23 cellular contexts compared by ENCODE assay signal in the genomic region with DNA sequence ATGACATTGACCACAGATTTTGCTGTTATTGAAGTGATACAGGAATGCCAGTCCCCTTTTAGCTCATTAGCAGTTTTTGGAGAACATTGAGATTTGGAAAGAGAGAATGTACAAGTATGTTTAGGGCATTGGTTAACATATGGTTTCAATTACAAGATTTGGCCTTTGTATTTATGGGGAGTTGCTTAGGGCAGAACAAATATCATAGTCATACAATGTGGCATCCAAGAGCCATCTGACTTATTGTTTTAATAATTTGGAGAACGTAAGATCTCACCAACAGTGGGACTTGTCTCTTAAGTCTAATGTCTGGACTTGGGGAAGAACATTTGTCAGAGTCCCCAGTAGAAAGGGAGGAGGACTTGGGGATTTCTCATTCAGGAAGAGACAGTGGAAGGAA.
A peak's percentile ranks its signal among the peaks of the same experiment; 100 is the strongest.
DNase-seq lines count a peak whose midpoint lies in the region; TF ChIP-seq lines count a peak whose summit lies in the region.
"Had no signal": no experiment of that assay in that cellular context is flagged by ENCODE, and none has a peak within 500 bp of the region (broad histone marks: within the 10 kb centered on the region; RNA-seq: fewer than 3 reads in every experiment).

No MANE protein-coding gene starts in this region.

- H3K36me3 Mint-ChIP-seq in osteocyte (ENCODE audit: unreplicated experiment): peaks cover 7% of the 10 kb centered on the region
- H3K36me3 Mint-ChIP-seq: CD4-positive, CD25-positive, alpha-beta regulatory T cell; CD8-positive, alpha-beta memory T cell had no signal

- H3K27me3 ChIP-seq in adipocyte (replicated peaks; ENCODE audit: control insufficient read depth, insufficient read depth, low read length): no peaks in the 10 kb centered on the region
- no peaks in the 10 kb centered on the region for H3K27me3 ChIP-seq in osteoblast (ENCODE audit: insufficient read depth, low read length)
- H3K27me3 ChIP-seq: BE2C had no signal

- H3K27ac Mint-ChIP-seq in osteocyte (ENCODE audit: unreplicated experiment): peak overlapping the region; percentile 80
- H3K27ac Mint-ChIP-seq: CD4-positive, CD25-positive, alpha-beta regulatory T cell; GM23338; HFFc6 had no signal

- H3K9me3 Mint-ChIP-seq in osteocyte (ENCODE audit: unreplicated experiment): peaks cover 11% of the 10 kb centered on the region

- no peaks in the 10 kb centered on the region for H4K20me1 ChIP-seq in osteoblast (ENCODE audit: insufficient read depth, low read length)

- H3K27me3 Mint-ChIP-seq in osteocyte (ENCODE audit: unreplicated experiment): no peaks in the 10 kb centered on the region

- H3K4me1 ChIP-seq in adipocyte (ENCODE audit: control insufficient read depth, insufficient read depth, low read length): no peaks in the 10 kb centered on the region
- H3K4me1 ChIP-seq in osteoblast (ENCODE audit: insufficient read depth, low read length): no peaks in the 10 kb centered on the region
- H3K4me1 ChIP-seq: A549, BE2C had no signal

- TF ChIP-seq CTCF in osteocyte (IDR thresholded peaks at IDR 0.05) (no peak), osteoblast (IDR thresholded peaks at IDR 0.05; ENCODE audit: extremely low read depth, low read depth, low read length) (no peak)

- H2AFZ ChIP-seq in osteoblast (ENCODE audit: low read length): no peak overlapping the region
- H2AFZ ChIP-seq: GM23338 had no signal

- H3K4me1 Mint-ChIP-seq in osteocyte (ENCODE audit: unreplicated experiment): peaks cover 50% of the 10 kb centered on the region
- H3K4me1 Mint-ChIP-seq: CD4-positive, CD25-positive, alpha-beta regulatory T cell; CD8-positive, alpha-beta memory T cell had no signal

- H3K79me2 ChIP-seq in osteoblast (ENCODE audit: insufficient read depth, low read length): no peaks in the 10 kb centered on the region

- H3K4me3 ChIP-seq in adipocyte (ENCODE audit: low read length): no peak overlapping the region
- no peak overlapping the region for H3K4me3 ChIP-seq in osteoblast (ENCODE audit: insufficient read depth, low read length)
- H3K4me3 ChIP-seq: A549, GM23338, K562 had no signal

- H3K36me3 ChIP-seq in adipocyte (ENCODE audit: control insufficient read depth, insufficient read depth, low read length, severe bottlenecking) (no peaks in the 10 kb centered on the region), osteoblast (ENCODE audit: insufficient read depth, low read length) (no peaks in the 10 kb centered on the region)
- H3K36me3 ChIP-seq: BE2C had no signal

- DNase-seq in AG08395 (ENCODE audit: low spot score) (peak; percentile 43), EL (peak; percentile 44), adipocyte (ENCODE audit: low read depth) (peak; percentile 58), osteocyte (ENCODE audit: extremely low spot score, unreplicated experiment) (no peak), osteoblast (ENCODE audit: insufficient read length, low spot score, missing footprints) (no peak), nucleus accumbens (lab: John Stamatoyannopoulos, UW) (no peak), NCI-H2196 treated with DMSO at 0.1 percent for 48 hours (lab: John Stamatoyannopoulos, UW; ENCODE audit: unreplicated experiment) (no peak)
- DNase-seq: BE2C; C1 segment of cervical spinal cord; CD4-positive, CD25-positive, alpha-beta regulatory T cell; CD8-positive, alpha-beta memory T cell; COR-L47; DMS 273 treated with DMSO at 0.1 percent for 48 hours; DMS53; DND-41; GDM1; H7; HFFc6; IMR-90 had no signal

- H3K4me2 ChIP-seq in osteoblast (ENCODE audit: insufficient read depth, low read length): no peak overlapping the region
- H3K4me2 ChIP-seq: A549 had no signal

- H3K9ac ChIP-seq in adipocyte (ENCODE audit: low read length): no peak overlapping the region

- no peak overlapping the region for H3K27ac ChIP-seq in osteoblast (ENCODE audit: low read depth, low read length)
- H3K27ac ChIP-seq: 22Rv1, A549 had no signal

- H3K9me3 ChIP-seq in adipocyte (ENCODE audit: control insufficient read depth, low read length) (peaks cover 10% of the 10 kb centered on the region), osteoblast (ENCODE audit: low read depth, low read length) (peaks cover 3% of the 10 kb centered on the region)
- H3K9me3 ChIP-seq: A549, BE2C had no signal

- H3K4me3 Mint-ChIP-seq in osteocyte (ENCODE audit: unreplicated experiment): no peak overlapping the region
- H3K4me3 Mint-ChIP-seq: CD4-positive, CD25-positive, alpha-beta regulatory T cell; CD8-positive, alpha-beta memory T cell; GM23338; HFFc6 had no signal

Comparison
In these comparisons a context has a peak if more than half of its experiments do, and no peak if none do; other contexts are left out.
1. DNase-seq: peak in AG08395 (single experiment), EL (single experiment) and adipocyte (single experiment); none in osteocyte (single experiment), osteoblast (single experiment), nucleus accumbens (0 of 56) and NCI-H2196 treated with DMSO at 0.1 percent for 48 hours (single experiment).